Comparison of ENCODE assay signal across 17 cellular contexts in genomic region chr1:56676571-56677035, GRCh38. TPM values are rescaled to one million over a fixed set of nuclear protein-coding genes. Genes with fewer than 3 reads are reported as not detected.
DNase-seq lines count a peak whose midpoint lies in the region; ATAC-seq, FAIRE-seq and TF ChIP-seq lines count a peak whose summit lies in the region.
"Had no signal": no experiment of that assay in that cellular context is flagged by ENCODE, and none has a peak within 500 bp of the region (broad histone marks: within the 10 kb centered on the region; RNA-seq: fewer than 3 reads in every experiment).

No MANE protein-coding gene starts in this region.

- WGBS in small intestine, 3 donors: 76 to 100% (median 91%) methylated on average over 2 of the region's 2 CpGs

- H3K36me3 ChIP-seq in HEK293 (ENCODE audit: control insufficient read depth in 2 of 2, insufficient read depth in 1 of 2, low read length in 2 of 2): no peaks in the 10 kb centered on the region
- H3K36me3 ChIP-seq in adipocyte (ENCODE audit: control insufficient read depth, insufficient read depth, low read length, severe bottlenecking): no peaks in the 10 kb centered on the region
- no peaks in the 10 kb centered on the region for H3K36me3 ChIP-seq in small intestine (ENCODE audit: control insufficient read depth in 2 of 2, insufficient read depth in 2 of 2, low read length in 2 of 2)
- H3K36me3 ChIP-seq: BLaER1 treated with 17β-estradiol and CSF1 and Interleukin-3, amounts not matched to agents 10 nM and 100 nM had no signal

- H3K27me3 ChIP-seq in adipocyte (replicated peaks; ENCODE audit: control insufficient read depth, insufficient read depth, low read length): no peaks in the 10 kb centered on the region
- H3K27me3 ChIP-seq in small intestine (ENCODE audit: control insufficient read depth in 2 of 2, insufficient read depth in 2 of 2, low read length in 2 of 2): no peaks in the 10 kb centered on the region
- H3K27me3 ChIP-seq in CD4-positive, alpha-beta T cell (ENCODE audit: control insufficient read depth, insufficient read depth, low read length): no peaks in the 10 kb centered on the region
- H3K27me3 ChIP-seq: BLaER1 treated with 17β-estradiol and CSF1 and Interleukin-3, amounts not matched to agents 10 nM and 100 nM had no signal

- FAIRE-seq in small intestine (lab: Jason Lieb, UNC): no peak
- FAIRE-seq: GM19239, keratinocyte had no signal

- POLR2A ChIA-PET in HEK293 (lab: Yijun Ruan, JAX): interaction anchor here (0.8 kb wide), 1 partner anchor 12 kb away, joined by 3 read pairs; no protein-coding TSS in a partner anchor
- POLR2A ChIA-PET in CD4-positive, alpha-beta T cell (lab: Charles Lee): no interaction called here

- no peaks in the 10 kb centered on the region for H3K4me1 Mint-ChIP-seq in CD4-positive, alpha-beta T cell (ENCODE audit: low read depth)
- H3K4me1 Mint-ChIP-seq: activated naive CD8-positive, alpha-beta T cell treated with anti-CD3 and anti-CD28 coated beads for 36 hours; stimulated activated naive CD8-positive, alpha-beta T cell treated with anti-CD3 and anti-CD28 coated beads, Interleukin-15, amount 100 ng/mL, for 72 hours had no signal

- H3K9me3 ChIP-seq in HEK293 (ENCODE audit: control insufficient read depth, insufficient read depth, low read depth, low read length): no peaks in the 10 kb centered on the region
- no peaks in the 10 kb centered on the region for H3K9me3 ChIP-seq in adipocyte (ENCODE audit: control insufficient read depth, low read length)
- H3K9me3 ChIP-seq in small intestine (ENCODE audit: control insufficient read depth, low read depth): no peaks in the 10 kb centered on the region
- no peaks in the 10 kb centered on the region for H3K9me3 ChIP-seq in CD4-positive, alpha-beta T cell (ENCODE audit: control insufficient read depth, low read length)
- H3K9me3 ChIP-seq: BLaER1 treated with 17β-estradiol and CSF1 and Interleukin-3, amounts not matched to agents 10 nM and 100 nM had no signal

- H3K4me3 ChIP-seq in HEK293 (ENCODE audit: low read depth, low read length): no peak overlapping the region
- no peak overlapping the region for H3K4me3 ChIP-seq in adipocyte (ENCODE audit: low read length)
- no peak overlapping the region for H3K4me3 ChIP-seq in small intestine (ENCODE audit: low read depth in 1 of 2, low read length in 2 of 2)
- H3K4me3 ChIP-seq: BLaER1 treated with 17β-estradiol and CSF1 and Interleukin-3, amounts not matched to agents 10 nM and 100 nM had no signal

- peaks cover 7% of the 10 kb centered on the region for H3K27me3 Mint-ChIP-seq in CD4-positive, alpha-beta T cell
- H3K27me3 Mint-ChIP-seq: stimulated activated naive CD8-positive, alpha-beta T cell treated with anti-CD3 and anti-CD28 coated beads, Interleukin-15, amount 100 ng/mL, for 72 hours had no signal

- in situ Hi-C loops in ACHN (cut with HindIII; ENCODE audit: low pct_ligation_motif_present, low pct_unique_long_range_greater_than_20kb, low sequenced_read_pairs): no loop called here
- in situ Hi-C loops in G401 (cut with HindIII; ENCODE audit: low sequenced_read_pairs): no loop called here

- intact Hi-C loops in CD4-positive, alpha-beta T cell (cut with DNase I, micrococcal nuclease): no loop called here

- no peaks in the 10 kb centered on the region for H3K9me3 Mint-ChIP-seq in CD4-positive, alpha-beta T cell
- H3K9me3 Mint-ChIP-seq: activated naive CD8-positive, alpha-beta T cell treated with anti-CD3 and anti-CD28 coated beads for 36 hours had no signal

- H3K27ac ChIP-seq in HEK293 (ENCODE audit: extremely low read depth, low read depth, low read length) (no peak overlapping the region; the same call in 1 of the 2 replicates), small intestine (ENCODE audit: low read depth in 1 of 2, low read length in 1 of 2) (no peak overlapping the region)
- no peak overlapping the region for H3K27ac ChIP-seq in CD4-positive, alpha-beta T cell (ENCODE audit: low read depth, low read length)
- H3K27ac ChIP-seq: BLaER1 treated with 17β-estradiol and CSF1 and Interleukin-3, amounts not matched to agents 10 nM and 100 nM had no signal

- peak; percentile 61 for DNase-seq in ACHN
- peak; percentile 48 for DNase-seq in adipocyte (ENCODE audit: low read depth)
- peak; percentile 56 for DNase-seq in foreskin melanocyte
- no peak for DNase-seq in small intestine
- DNase-seq in G401 (ENCODE audit: low spot score): no peak
- no peak for DNase-seq in CD4-positive, alpha-beta T cell
- DNase-seq: activated naive CD8-positive, alpha-beta T cell treated with anti-CD3 and anti-CD28 coated beads for 36 hours; NCI-H1092; NCI-H774; stimulated activated CD4-positive, alpha-beta T cell treated with anti-CD3 and anti-CD28 coated beads, Interleukin-1b, Interleukin-23, amount 100 ng/mL, for 48 hours; stimulated activated naive CD8-positive, alpha-beta T cell treated with anti-CD3 and anti-CD28 coated beads, Interleukin-15, amount 100 ng/mL, for 72 hours had no signal

- H3K4me1 ChIP-seq in HEK293 (ENCODE audit: control insufficient read depth, insufficient read depth, low read length) (peaks cover 4% of the 10 kb centered on the region; the same call in 1 of the 2 replicates), adipocyte (ENCODE audit: control insufficient read depth, insufficient read depth, low read length) (peaks cover 14% of the 10 kb centered on the region), small intestine (ENCODE audit: control insufficient read depth in 2 of 2, insufficient read depth in 1 of 2, low read depth in 1 of 2, low read length in 1 of 2) (no peaks in the 10 kb centered on the region)
- H3K4me1 ChIP-seq: BLaER1 treated with 17β-estradiol and CSF1 and Interleukin-3, amounts not matched to agents 10 nM and 100 nM had no signal

- H3K36me3 Mint-ChIP-seq in CD4-positive, alpha-beta T cell (ENCODE audit: low read depth): no peaks in the 10 kb centered on the region
- H3K36me3 Mint-ChIP-seq: activated naive CD8-positive, alpha-beta T cell treated with anti-CD3 and anti-CD28 coated beads for 36 hours had no signal

- no peak for TF ChIP-seq CTCF in HEK293 (tag by site-specific recombination; IDR thresholded peaks at IDR 0.05)
- TF ChIP-seq CTCF in CD4-positive, alpha-beta T cell (IDR thresholded peaks at IDR 0.05): no peak

- ATAC-seq in GM18907 (IDR thresholded peaks at IDR 0.05; ENCODE audit: unreplicated experiment): no peak
- no peak for ATAC-seq in CD4-positive, alpha-beta T cell (ENCODE audit: poor library complexity)
- ATAC-seq: stimulated activated naive CD8-positive, alpha-beta T cell treated with anti-CD3 and anti-CD28 coated beads, Interleukin-15, amount 100 ng/mL, for 72 hours had no signal

- H3K4me3 Mint-ChIP-seq in CD4-positive, alpha-beta T cell: no peak overlapping the region
- H3K4me3 Mint-ChIP-seq: activated naive CD8-positive, alpha-beta T cell treated with anti-CD3 and anti-CD28 coated beads for 36 hours; stimulated activated naive CD8-positive, alpha-beta T cell treated with anti-CD3 and anti-CD28 coated beads, Interleukin-15, amount 100 ng/mL, for 72 hours had no signal

- H3K9ac ChIP-seq in adipocyte (ENCODE audit: low read length): no peak overlapping the region
- H3K9ac ChIP-seq: BLaER1 treated with 17β-estradiol and CSF1 and Interleukin-3, amounts not matched to agents 10 nM and 100 nM had no signal

- H3K27ac Mint-ChIP-seq in CD4-positive, alpha-beta T cell: no peak overlapping the region
- H3K27ac Mint-ChIP-seq: activated naive CD8-positive, alpha-beta T cell treated with anti-CD3 and anti-CD28 coated beads for 36 hours; stimulated activated naive CD8-positive, alpha-beta T cell treated with anti-CD3 and anti-CD28 coated beads, Interleukin-15, amount 100 ng/mL, for 72 hours had no signal

- CTCF ChIA-PET in HEK293 (lab: Yijun Ruan, JAX): interaction anchor here (1.2 kb wide), 1 partner anchor 33 kb away, joined by 4 read pairs; no protein-coding TSS in a partner anchor
- CTCF ChIA-PET in CD4-positive, alpha-beta T cell (lab: Charles Lee): no interaction called here

TF ChIP-seq in HEK293, 187 proteins besides CTCF, POLR2A, EP300 and RAD21 (continues in another document):
- no peak for TF ChIP-seq ZNF777 (tag by site-specific recombination; IDR thresholded peaks at IDR 0.05; ENCODE audit: borderline replicate concordance)
- peak; percentile 81 for TF ChIP-seq HIC1 (tag by site-specific recombination; IDR thresholded peaks at IDR 0.05)
- TF ChIP-seq, protein P1, sequence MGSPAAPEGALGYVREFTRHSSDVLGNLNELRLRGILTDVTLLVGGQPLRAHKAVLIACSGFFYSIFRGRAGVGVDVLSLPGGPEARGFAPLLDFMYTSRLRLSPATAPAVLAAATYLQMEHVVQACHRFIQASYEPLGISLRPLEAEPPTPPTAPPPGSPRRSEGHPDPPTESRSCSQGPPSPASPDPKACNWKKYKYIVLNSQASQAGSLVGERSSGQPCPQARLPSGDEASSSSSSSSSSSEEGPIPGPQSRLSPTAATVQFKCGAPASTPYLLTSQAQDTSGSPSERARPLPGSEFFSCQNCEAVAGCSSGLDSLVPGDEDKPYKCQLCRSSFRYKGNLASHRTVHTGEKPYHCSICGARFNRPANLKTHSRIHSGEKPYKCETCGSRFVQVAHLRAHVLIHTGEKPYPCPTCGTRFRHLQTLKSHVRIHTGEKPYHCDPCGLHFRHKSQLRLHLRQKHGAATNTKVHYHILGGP (tag by site-specific recombination; IDR thresholded peaks at IDR 0.05): peak; percentile 91
- peak; percentile 56; the same call in 1 of the 2 replicates for TF ChIP-seq MYNN (tag by site-specific recombination; IDR thresholded peaks at IDR 0.05; ENCODE audit: borderline replicate concordance)
- TF ChIP-seq ZNF660 (tag by site-specific recombination; IDR thresholded peaks at IDR 0.05): peak; percentile 83
- peak; percentile 28; the same call in 1 of the 2 replicates for TF ChIP-seq PRDM1 (tag by site-specific recombination; IDR thresholded peaks at IDR 0.05)

RNA-seq across cellular contexts. Expression of gene PRKAA2, which starts 31.5 kb away (rescaled TPM):
- polyA plus RNA-seq in small intestine: under 1 TPM in 2 of 3 donors, not detected in 1; 0.27 to 0.48 TPM
- total RNA-seq in G401 (2014; rRNA removed; shearing (Covaris generic)): not detected in 2 replicates
- not detected for total RNA-seq in CD4-positive, alpha-beta T cell
- total RNA-seq: T-helper 1 cell treated with Interleukin-12 subunit alpha and Interleukin-12 subunit beta and Interleukin-4 antibody, amounts not matched to agents 30 ng/mL and 1 ng/mL, for 36 hours had no signal

Comparison
In these comparisons a context has a peak if more than half of its experiments do, and no peak if none do; other contexts are left out.
1. DNase-seq: peak in ACHN (single experiment), adipocyte (single experiment) and foreskin melanocyte (single experiment); none in small intestine (single experiment), G401 (single experiment) and CD4-positive, alpha-beta T cell (0 of 10).